Comparison of ENCODE assay signal across 8 cellular contexts in genomic region chr13:38763446-38764381, GRCh38.
DNase-seq lines count a peak whose midpoint lies in the region; ATAC-seq and TF ChIP-seq lines count a peak whose summit lies in the region.

No MANE protein-coding gene starts in this region.

- H3K36me3 Mint-ChIP-seq in endodermal cell (ENCODE audit: low read depth) = peaks cover 6% of the 10 kb centered on the region
- H3K36me3 Mint-ChIP-seq in nephron progenitor cell (ENCODE audit: low read depth) = peaks cover 4% of the 10 kb centered on the region

- DNase-seq in BJ (ENCODE audit: low read depth) = no peak
- peak; percentile 94 for DNase-seq in NCI-H748 treated with DMSO at 0.1 percent for 48 hours (lab: John Stamatoyannopoulos, UW)
- peak; percentile 70 for DNase-seq in endodermal cell
- peak; percentile 38 for DNase-seq in nephron progenitor cell
- no peak for DNase-seq in activated CD8-positive, alpha-beta memory T cell treated with anti-CD3 and anti-CD28 coated beads, Interleukin-2, amount 50 U/mL, for 4 hours

- H3K27ac Mint-ChIP-seq in endodermal cell = peak overlapping the region; percentile 76
- H3K27ac Mint-ChIP-seq in nephron progenitor cell = no peak overlapping the region

- no peak overlapping the region for H3K9ac ChIP-seq in endodermal cell (ENCODE audit: extremely low read depth, low read length, poor library complexity, severe bottlenecking)

- H3K9me3 Mint-ChIP-seq in endodermal cell (no peaks in the 10 kb centered on the region), nephron progenitor cell (no peaks in the 10 kb centered on the region)

- H3K27ac ChIP-seq in endodermal cell (ENCODE audit: low read depth, low read length) = no peak overlapping the region

- H3K4me1 ChIP-seq in endodermal cell (ENCODE audit: control insufficient read depth, insufficient read depth, low read length) = peaks cover under 1% of the 10 kb centered on the region

- CTCF ChIA-PET in BJ (lab: Yijun Ruan, JAX) = interaction anchor here (0.7 to 2.3 kb wide), 3 partner anchors 16 to 46 kb away, joined by 3 to 5 read pairs (median 5); no protein-coding TSS in a partner anchor

- TF ChIP-seq CTCF in BJ (IDR thresholded peaks at IDR 0.05; ENCODE audit: insufficient read depth, low read depth, low read length) = peak; percentile 67
- TF ChIP-seq CTCF in endodermal cell (conservative IDR thresholded peaks at IDR 0.05) = peak; percentile 85
- TF ChIP-seq CTCF in nephron progenitor cell (IDR thresholded peaks at IDR 0.05) = peak; percentile 64

- peaks cover 13% of the 10 kb centered on the region for H3K27me3 Mint-ChIP-seq in endodermal cell (ENCODE audit: insufficient read depth)
- H3K27me3 Mint-ChIP-seq in nephron progenitor cell (ENCODE audit: low read depth, poor library complexity) = peaks cover 2% of the 10 kb centered on the region

- H3K36me3 ChIP-seq in BJ (ENCODE audit: control insufficient read depth, insufficient read depth, low read length) (no peaks in the 10 kb centered on the region), endodermal cell (ENCODE audit: control insufficient read depth, insufficient read depth, low read length) (no peaks in the 10 kb centered on the region)

- POLR2A ChIA-PET in BJ (lab: Charles Lee) = no interaction called here

- H3K4me1 Mint-ChIP-seq in endodermal cell (peaks cover 26% of the 10 kb centered on the region), nephron progenitor cell (peaks cover 30% of the 10 kb centered on the region)

- 36 to 80% methylated on average over 2 to 5 of the region's 7 CpGs for WGBS in endodermal cell (ENCODE audit: insufficient coverage in 1 of 2, insufficient read length in 1 of 2), 2 experiments

- no peaks in the 10 kb centered on the region for H3K9me3 ChIP-seq in endodermal cell (ENCODE audit: control insufficient read depth, low read length)

- H3K4me3 ChIP-seq in BJ (ENCODE audit: low read depth, low read length) (no peak overlapping the region), endodermal cell (ENCODE audit: low read length) (no peak overlapping the region)

- H3K27me3 ChIP-seq in BJ (ENCODE audit: control insufficient read depth, insufficient read depth, low read length) = no peaks in the 10 kb centered on the region
- H3K27me3 ChIP-seq in endodermal cell (ENCODE audit: control insufficient read depth, insufficient read depth, low read length, poor library complexity, severe bottlenecking) = no peaks in the 10 kb centered on the region

- peak; percentile 49 for ATAC-seq in GM21723 (IDR thresholded peaks at IDR 0.05; ENCODE audit: unreplicated experiment)
- ATAC-seq in GM18873 (IDR thresholded peaks at IDR 0.05; ENCODE audit: low FRiP score, unreplicated experiment) = no peak
- no peak for ATAC-seq in GM18909 (IDR thresholded peaks at IDR 0.05; ENCODE audit: poor library complexity, unreplicated experiment)

- H3K4me3 Mint-ChIP-seq in endodermal cell (peak overlapping the region; percentile 3), nephron progenitor cell (no peak overlapping the region)

Comparison
In these comparisons a context has a peak if more than half of its experiments do, and no peak if none do; other contexts are left out.
1. DNase-seq: peak in NCI-H748 treated with DMSO at 0.1 percent for 48 hours (single experiment), endodermal cell (single experiment) and nephron progenitor cell (single experiment); none in BJ (single experiment) and activated CD8-positive, alpha-beta memory T cell treated with anti-CD3 and anti-CD28 coated beads, Interleukin-2, amount 50 U/mL, for 4 hours (single experiment).
2. Peak in every context shown above with its lines, with median percentiles within 50 percentile points of each other: CTCF ChIP-seq.